9 cellular contexts compared by ENCODE assay signal in the genomic region with DNA sequence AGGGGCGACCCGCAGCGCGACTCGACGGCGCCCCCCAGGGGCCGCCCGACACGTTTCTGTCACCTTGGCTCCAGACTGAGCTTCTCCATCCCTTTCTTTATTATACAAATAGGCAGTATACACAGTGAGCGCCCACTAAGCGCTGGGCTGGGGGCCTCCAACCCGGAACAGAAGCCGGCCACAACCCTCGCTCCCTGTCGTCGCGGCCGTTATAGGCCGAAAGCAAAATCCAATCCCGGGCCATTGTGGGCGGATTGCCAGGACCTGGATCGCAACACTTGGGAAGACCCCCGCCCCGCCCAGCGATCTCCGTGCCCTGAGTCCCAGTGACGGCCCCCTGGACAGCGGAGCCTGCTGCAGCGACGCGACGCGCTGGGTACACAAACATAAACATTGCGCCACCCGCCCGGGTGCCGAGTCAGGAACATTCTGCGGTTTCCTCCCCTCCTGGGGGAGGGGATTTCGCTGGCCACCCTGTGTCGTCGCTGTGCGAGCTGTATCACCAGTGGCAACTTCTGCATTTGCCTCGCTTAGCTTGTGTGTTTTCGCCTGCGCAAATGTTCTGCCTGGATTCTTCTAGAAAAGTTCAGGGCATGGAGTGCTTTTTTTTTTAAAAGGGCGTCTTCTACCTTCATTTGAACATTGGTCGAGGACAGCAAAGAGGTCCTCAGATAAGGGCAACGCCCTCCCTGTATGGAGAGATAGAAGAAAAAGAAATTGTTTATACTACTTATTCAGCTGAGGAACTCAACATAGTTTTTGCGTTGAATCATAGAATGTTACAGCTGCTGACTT. TPM values are rescaled to one million over a fixed set of nuclear protein-coding genes. Genes with fewer than 3 reads are reported as not detected.
DNase-seq lines count a peak whose midpoint lies in the region; ATAC-seq, FAIRE-seq and TF ChIP-seq lines count a peak whose summit lies in the region.
"Had no signal": no experiment of that assay in that cellular context is flagged by ENCODE, and none has a peak within 500 bp of the region (broad histone marks: within the 10 kb centered on the region; RNA-seq: fewer than 3 reads in every experiment).

No MANE protein-coding gene starts in this region.

- no peaks in the 10 kb centered on the region for H3K27me3 ChIP-seq in CD8-positive, alpha-beta memory T cell (ENCODE audit: insufficient read depth, low read length, poor library complexity, severe bottlenecking)
- H3K27me3 ChIP-seq in KMS-11 (ENCODE audit: insufficient read depth, low read depth) = no peaks in the 10 kb centered on the region
- no peaks in the 10 kb centered on the region for H3K27me3 ChIP-seq in pancreas
- H3K27me3 ChIP-seq in thyroid gland = no peaks in the 10 kb centered on the region

- H3K4me2 ChIP-seq in KMS-11 = peak overlapping the region; percentile 77

- peak overlapping the region; percentile 90 to 98 (median 94) for H3K4me3 Mint-ChIP-seq in CD8-positive, alpha-beta memory T cell

- CTCF ChIA-PET in CD8-positive, alpha-beta memory T cell (lab: Charles Lee) = interaction anchor here (0.6 to 5.4 kb wide), 31 partner anchors 10 to 474 kb away, joined by 3 to 74 read pairs (median 4); a partner anchor contains a TSS

- H2AFZ ChIP-seq in KMS-11 (ENCODE audit: low read depth) = peak overlapping the region; percentile 64

- WGBS in pancreas, 2 donors = 10 to 13% methylated on average over 50 of the region's 50 CpGs
- 13 to 23% methylated on average over 10 to 47 of the region's 50 CpGs for WGBS in thyroid gland, 2 donors

- ATAC-seq in GM21423 (IDR thresholded peaks at IDR 0.05; ENCODE audit: unreplicated experiment) (peak; percentile 31), SK-N-SH treated with all-trans-retinoic acid at 6 μM for 48 hours (peak; percentile 50), Right ventricle myocardium inferior (peak; percentile 36), pancreas (peak; percentile 29 to 57 (median 47))
- ATAC-seq in activated naive CD4-positive, alpha-beta T cell treated with anti-CD3 and anti-CD28 coated beads, Interleukin-2, amount 50 U/mL, for 72 hours = peak; percentile 33 to 47

- H3K9ac ChIP-seq in KMS-11 = peak overlapping the region; percentile 99

- H3K4me1 ChIP-seq in CD8-positive, alpha-beta memory T cell (ENCODE audit: insufficient read depth, low read length) = peaks cover 48% of the 10 kb centered on the region
- H3K4me1 ChIP-seq in KMS-11 (ENCODE audit: low read depth, poor library complexity, severe bottlenecking) (peaks cover 46% of the 10 kb centered on the region), pancreas (peaks cover 0 to 28% (median 13%) of the 10 kb centered on the region in 3 donors), thyroid gland (peaks cover 23 to 41% of the 10 kb centered on the region in 2 donors)

- H3K4me1 Mint-ChIP-seq in CD8-positive, alpha-beta memory T cell = peaks cover 69 to 80% (median 69%) of the 10 kb centered on the region in 3 donors

- peak overlapping the region; percentile 100 for H3K27ac ChIP-seq in CD8-positive, alpha-beta memory T cell (ENCODE audit: low read depth, low read length)
- H3K27ac ChIP-seq in KMS-11 (peak overlapping the region; percentile 98), pancreas (peak overlapping the region; percentile 98 to 100 (median 100)), thyroid gland (peak overlapping the region; percentile 96 to 100 (median 99))

- no peak for FAIRE-seq in pancreas (lab: Jason Lieb, UNC)
- FAIRE-seq: islet of Langerhans had no signal

- H3K36me3 Mint-ChIP-seq in CD8-positive, alpha-beta memory T cell = peaks cover 21 to 43% (median 22%) of the 10 kb centered on the region in 3 donors
- H3K36me3 Mint-ChIP-seq in activated naive CD4-positive, alpha-beta T cell treated with anti-CD3 and anti-CD28 coated beads, Interleukin-2, amount 50 U/mL, for 72 hours = peaks cover 20 to 25% of the 10 kb centered on the region in 2 donors

- peaks cover 16% of the 10 kb centered on the region for H3K36me3 ChIP-seq in CD8-positive, alpha-beta memory T cell (ENCODE audit: insufficient read depth, low read length)
- H3K36me3 ChIP-seq in KMS-11 (ENCODE audit: insufficient read depth) = no peaks in the 10 kb centered on the region
- H3K36me3 ChIP-seq in pancreas = peaks cover 0 to 29% (median 11%) of the 10 kb centered on the region in 3 donors
- H3K36me3 ChIP-seq in thyroid gland = peaks cover 32 to 36% of the 10 kb centered on the region in 2 donors

- TF ChIP-seq CTCF in KMS-11 (conservative IDR thresholded peaks at IDR 0.05; ENCODE audit: low read depth, low read length) (peak; percentile 79), pancreas (IDR thresholded peaks at IDR 0.05) (peak; percentile 65 to 79 (median 72)), thyroid gland (IDR thresholded peaks at IDR 0.05) (peak in 5 of 6 experiments; percentile 63 to 84 (median 72))

- peaks cover 0 to 25% of the 10 kb centered on the region in 2 donors for H3K27me3 Mint-ChIP-seq in CD8-positive, alpha-beta memory T cell

- H3K9me3 Mint-ChIP-seq in CD8-positive, alpha-beta memory T cell = peaks cover 0 to 9% (median 3%) of the 10 kb centered on the region in 5 donors
- no peaks in the 10 kb centered on the region for H3K9me3 Mint-ChIP-seq in activated naive CD4-positive, alpha-beta T cell treated with anti-CD3 and anti-CD28 coated beads, Interleukin-2, amount 50 U/mL, for 72 hours

- peak overlapping the region; percentile 87 for H3K4me3 ChIP-seq in CD8-positive, alpha-beta memory T cell (ENCODE audit: low read length)
- H3K4me3 ChIP-seq in KMS-11 (IDR thresholded peaks at IDR 0.05; ENCODE audit: insufficient read depth, low read depth, low read length) (no peak overlapping the region), pancreas (peak overlapping the region in 2 of 4 donors; percentile 64 to 100), thyroid gland (replicated peaks in 1 of 3) (peak overlapping the region in 1 of 3 donors; percentile 39)

- peaks cover 32% of the 10 kb centered on the region for H3K79me2 ChIP-seq in KMS-11 (ENCODE audit: insufficient read depth, low read depth)

- H3K27ac Mint-ChIP-seq in CD8-positive, alpha-beta memory T cell = peak overlapping the region; percentile 96 to 100 (median 100)
- peak overlapping the region; percentile 97 to 99 for H3K27ac Mint-ChIP-seq in activated naive CD4-positive, alpha-beta T cell treated with anti-CD3 and anti-CD28 coated beads, Interleukin-2, amount 50 U/mL, for 72 hours

- H3K9me3 ChIP-seq in CD8-positive, alpha-beta memory T cell (ENCODE audit: low read length) = no peaks in the 10 kb centered on the region
- H3K9me3 ChIP-seq in pancreas (no peaks in the 10 kb centered on the region), thyroid gland (no peaks in the 10 kb centered on the region)

- DNase-seq in CD8-positive, alpha-beta memory T cell = peak; percentile 80 to 94 (median 93)
- peak; percentile 81 to 83 for DNase-seq in activated naive CD4-positive, alpha-beta T cell treated with anti-CD3 and anti-CD28 coated beads, Interleukin-2, amount 50 U/mL, for 72 hours (ENCODE audit: low spot score in 2 of 2)
- DNase-seq in Right ventricle myocardium inferior (ENCODE audit: missing footprints) (peak; percentile 98), pancreas (peak; percentile 71 to 92 (median 88)), thyroid gland (peak; percentile 78 to 82)

- 0 out of 2 replicates have a peak, but pooled peaks cover 4% of the 10 kb centered on the region for H4K20me1 ChIP-seq in KMS-11 (ENCODE audit: insufficient read depth)

- intact Hi-C loops in Right ventricle myocardium inferior (cut with DNase I) (loop anchor here (2.0 kb wide), 1 partner anchor 160 kb away; no protein-coding TSS in a partner anchor), pancreas (cut with DNase I) (loop anchor here in 2 of 3 donors (5.0 to 10.0 kb wide), 3 partner anchors 55 to 132 kb away; no protein-coding TSS in a partner anchor), thyroid gland (cut with DNase I) (loop anchor here (5.0 kb wide), 1 partner anchor 130 kb away; no protein-coding TSS in a partner anchor)

- POLR2A ChIA-PET in CD8-positive, alpha-beta memory T cell (lab: Charles Lee) = interaction anchor here (0.6 to 3.7 kb wide), 15 partner anchors 8 to 713 kb away, joined by 3 to 26 read pairs (median 5); a partner anchor contains a TSS

- TF ChIP-seq POLR2A in thyroid gland (IDR thresholded peaks at IDR 0.05) = peak; percentile 16 to 55

TF ChIP-seq in SK-N-SH treated with all-trans-retinoic acid at 6 μM for 48 hours, 23 proteins besides CTCF, POLR2A, EP300 and RAD21:
- 0 out of 2 replicates have a peak, but pooled peaks have one; percentile 13 for TF ChIP-seq TCF4 (CRISPR knock-in tag; IDR thresholded peaks at IDR 0.05; ENCODE audit: borderline replicate concordance)
- TF ChIP-seq ZFP30 (CRISPR knock-in tag; IDR thresholded peaks at IDR 0.05) = no peak

RNA-seq across cellular contexts. Expression of a gene that starts 1.3 kb away (rescaled TPM):
- total RNA-seq in CD8-positive, alpha-beta memory T cell = 10 to 100 TPM in 1 of 2 experiments, 1 to 10 TPM in 1; 9.4 to 10.9 TPM
- 1,007 TPM for polyA plus RNA-seq in CD8-positive, alpha-beta memory T cell
- total RNA-seq in activated naive CD4-positive, alpha-beta T cell treated with anti-CD3 and anti-CD28 coated beads, Interleukin-2, amount 50 U/mL, for 72 hours = 10 to 100 TPM; 12.0 to 17.6 TPM
- total RNA-seq in Right ventricle myocardium inferior (103 TPM), pancreas (100 to 1,000 TPM in 1 of 6 donors, 10 to 100 TPM in 5; 18.6 to 198 (median 55.5) TPM), thyroid gland (1,000 to 10,000 TPM in 1 of 4 donors, 100 to 1,000 TPM in 3; 613 to 1,025 (median 690) TPM)
- polyA plus RNA-seq in pancreas = 10 to 100 TPM; 46.3 to 75.1 TPM
